10 cellular contexts compared by ENCODE assay signal in the genomic region with DNA sequence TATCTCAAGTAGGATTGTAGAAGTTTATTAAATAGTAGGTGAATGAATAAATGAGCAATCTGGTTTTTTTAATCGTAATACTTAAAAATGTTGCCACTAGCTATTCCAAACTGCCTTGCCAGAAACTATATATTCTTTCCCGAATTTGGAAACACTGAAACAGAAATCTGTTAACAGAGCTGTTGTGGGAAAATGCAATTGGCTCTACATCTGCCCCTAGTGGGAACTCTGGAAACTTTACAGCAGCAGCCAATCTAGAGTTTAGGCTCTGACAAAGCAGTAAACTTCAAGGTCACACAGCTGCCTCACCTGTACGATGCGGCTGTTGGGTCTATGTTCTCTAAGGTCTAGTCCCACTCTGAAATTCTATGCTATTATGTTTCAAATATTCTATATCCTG. TPM values are rescaled to one million over a fixed set of nuclear protein-coding genes. Genes with fewer than 3 reads are reported as not detected.
A peak's percentile ranks its signal among the peaks of the same experiment; 100 is the strongest.
DNase-seq lines count a peak whose midpoint lies in the region; ATAC-seq and TF ChIP-seq lines count a peak whose summit lies in the region.
"Had no signal": no experiment of that assay in that cellular context is flagged by ENCODE, and none has a peak within 500 bp of the region (broad histone marks: within the 10 kb centered on the region; RNA-seq: fewer than 3 reads in every experiment).

No MANE protein-coding gene starts in this region.

- peak; percentile 71 for TF ChIP-seq CTCF in OCI-LY7 (conservative IDR thresholded peaks at IDR 0.05; ENCODE audit: low read length)

- no peaks in the 10 kb centered on the region for H3K36me3 ChIP-seq in OCI-LY7 (ENCODE audit: insufficient read depth, low read length)

- no peaks in the 10 kb centered on the region for H3K4me1 ChIP-seq in OCI-LY7 (ENCODE audit: insufficient read depth, low read length, poor library complexity, severe bottlenecking)

- H3K9me2 ChIP-seq in OCI-LY7 (ENCODE audit: insufficient read depth, low read length) = no peaks in the 10 kb centered on the region; the same call in 1 of the 2 replicates

- ATAC-seq in HG03108 (IDR thresholded peaks at IDR 0.05; ENCODE audit: unreplicated experiment) = no peak

- H3K4me3 ChIP-seq in OCI-LY7 (ENCODE audit: low read depth, low read length, poor library complexity, severe bottlenecking) = no peak overlapping the region

- no peak overlapping the region for H3K27ac ChIP-seq in OCI-LY7 (ENCODE audit: low read depth, low read length, poor library complexity, severe bottlenecking)

- peak; percentile 14 for DNase-seq in DMS 273 (lab: John Stamatoyannopoulos, UW; ENCODE audit: unreplicated experiment)
- no peak for DNase-seq in DMS 273 treated with DMSO at 0.1 percent for 48 hours (lab: John Stamatoyannopoulos, UW)
- DNase-seq in OCI-LY7 (ENCODE audit: low spot score) = peak; percentile 8
- DNase-seq in fibroblast of gingiva (ENCODE audit: low read depth) = peak; percentile 19
- peak; percentile 54 for DNase-seq in superior temporal gyrus (ENCODE audit: extremely low spot score)
- DNase-seq in GOT3 (lab: John Stamatoyannopoulos, UW) = no peak
- no peak for DNase-seq in NK-92 (lab: John Stamatoyannopoulos, UW; ENCODE audit: unreplicated experiment)
- DNase-seq: activated naive CD4-positive, alpha-beta T cell treated with anti-CD3 and anti-CD28 coated beads for 36 hours; left cardiac atrium had no signal

- CTCF ChIA-PET in OCI-LY7 (lab: Charles Lee; ENCODE audit: unreplicated experiment) = no interaction called here

- no peaks in the 10 kb centered on the region for H3K79me2 ChIP-seq in OCI-LY7 (ENCODE audit: insufficient read depth, low read depth, low read length)

- no peak overlapping the region for H3K4me2 ChIP-seq in OCI-LY7 (ENCODE audit: low read length)

- no peaks in the 10 kb centered on the region for H4K20me1 ChIP-seq in OCI-LY7 (ENCODE audit: insufficient read depth, low read length)

- no TSS peak for BruUV-seq in OCI-LY7 (replicated peaks; lab: Mats Ljungman, UMichigan)

- POLR2A ChIA-PET in OCI-LY7 (lab: Charles Lee) = interaction anchor here (0.9 kb wide), 2 partner anchors 36 to 105 kb away, joined by 3 read pairs; no protein-coding TSS in a partner anchor

- no peak overlapping the region for H2AFZ ChIP-seq in OCI-LY7 (ENCODE audit: low read length)

- intact Hi-C loops in OCI-LY7 (cut with micrococcal nuclease; ENCODE audit: unreplicated experiment) = no loop called here

- H3K9me3 ChIP-seq in OCI-LY7 (ENCODE audit: low read length) = no peaks in the 10 kb centered on the region

RNA-seq across cellular contexts. Expression of gene SYNE1, which starts 41.7 kb away (rescaled TPM):
- total RNA-seq in OCI-LY7 (2014; rRNA removed; shearing (Covaris generic)) = 53.1 and 74.6 TPM in 2 replicates
- 140 and 174 TPM in 2 replicates for total RNA-seq in OCI-LY7 (2022)

Comparison
In these comparisons a context has a peak if more than half of its experiments do, and no peak if none do; other contexts are left out.
1. DNase-seq: peak in DMS 273 (single experiment), OCI-LY7 (single experiment), fibroblast of gingiva (single experiment) and superior temporal gyrus (single experiment); none in DMS 273 treated with DMSO at 0.1 percent for 48 hours (single experiment), GOT3 (single experiment) and NK-92 (single experiment).